14 cellular contexts compared by ENCODE assay signal in the genomic region with DNA sequence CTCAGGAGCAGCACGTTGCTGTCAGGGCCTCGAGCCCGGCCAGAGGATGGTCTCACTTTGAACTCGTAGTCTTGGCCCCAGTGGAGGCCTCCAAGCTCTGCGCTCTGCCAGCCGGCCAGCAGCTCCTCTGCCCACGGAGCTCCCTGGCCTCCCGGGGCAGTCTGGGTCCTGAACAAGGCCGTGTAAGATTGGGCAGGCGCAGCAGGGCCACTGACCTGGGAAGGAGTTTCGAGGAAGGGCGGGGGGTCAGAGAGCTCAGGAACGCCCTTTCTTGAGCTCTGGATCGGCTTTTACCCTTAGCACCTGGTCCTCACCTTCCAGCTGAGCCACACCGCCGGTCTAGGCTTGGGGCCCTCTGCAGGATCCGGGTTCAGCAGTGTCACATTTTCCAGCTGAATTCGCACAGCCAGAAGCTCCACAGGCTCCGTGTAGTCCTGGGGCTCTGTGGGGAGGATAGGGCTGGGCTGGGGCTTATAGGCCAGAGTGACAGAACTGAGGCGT. TPM values are rescaled to one million over a fixed set of nuclear protein-coding genes. Genes with fewer than 3 reads are reported as not detected.
DNase-seq lines count a peak whose midpoint lies in the region; ATAC-seq and TF ChIP-seq lines count a peak whose summit lies in the region.
"Had no signal": no experiment of that assay in that cellular context is flagged by ENCODE, and none has a peak within 500 bp of the region (broad histone marks: within the 10 kb centered on the region; RNA-seq: fewer than 3 reads in every experiment).

No MANE protein-coding gene starts in this region.

- peaks cover 50% of the 10 kb centered on the region for H3K4me1 Mint-ChIP-seq in dendritic cell treated with granulocyte-macrophage colony-stimulating factor and Interleukin-4, amounts not matched to agents 40 ng/mL and 50 ng/mL, for 4 days (ENCODE audit: low read depth)
- H3K4me1 Mint-ChIP-seq: activated T-helper 17 cell treated with anti-CD3 and anti-CD28 coated beads, Interleukin-2, amount 50 U/mL, for 72 hours had no signal

- DNase-seq in psoas muscle, result no peak
- DNase-seq in activated naive CD4-positive, alpha-beta T cell treated with anti-CD3 and anti-CD28 coated beads, Interleukin-2, amount 50 U/mL, for 16 hours, result no peak
- DNase-seq: activated CD4-positive, alpha-beta T cell treated with anti-CD3 and anti-CD28 coated beads, Interleukin-2, amount 50 U/mL, for 1 hour; C1 segment of cervical spinal cord; effector memory CD4-positive, alpha-beta T cell; naive thymus-derived CD8-positive, alpha-beta T cell; NCI-H82; T-helper 9 cell had no signal

- intact Hi-C loops in dendritic cell treated with granulocyte-macrophage colony-stimulating factor and Interleukin-4, amounts not matched to agents 40 ng/mL and 50 ng/mL, for 4 days (cut with micrococcal nuclease), result no loop called here
- intact Hi-C loops in psoas muscle (cut with DNase I), result no loop called here

- peaks cover 14% of the 10 kb centered on the region for H3K27me3 Mint-ChIP-seq in dendritic cell treated with granulocyte-macrophage colony-stimulating factor and Interleukin-4, amounts not matched to agents 40 ng/mL and 50 ng/mL, for 4 days

- H3K9me3 ChIP-seq in psoas muscle, result no peaks in the 10 kb centered on the region

- H3K27ac Mint-ChIP-seq in dendritic cell treated with granulocyte-macrophage colony-stimulating factor and Interleukin-4, amounts not matched to agents 40 ng/mL and 50 ng/mL, for 4 days, result peak overlapping the region; percentile 10
- H3K27ac Mint-ChIP-seq: activated T-helper 17 cell treated with anti-CD3 and anti-CD28 coated beads, Interleukin-2, amount 50 U/mL, for 72 hours had no signal

- H3K27me3 ChIP-seq in psoas muscle (ENCODE audit: insufficient read depth in 3 of 3, low read length in 2 of 3), result peaks cover 0 to 8% (median 2%) of the 10 kb centered on the region in 3 donors

- H3K27ac ChIP-seq in psoas muscle, result peak overlapping the region; percentile 68

- no peaks in the 10 kb centered on the region for H3K9me3 Mint-ChIP-seq in dendritic cell treated with granulocyte-macrophage colony-stimulating factor and Interleukin-4, amounts not matched to agents 40 ng/mL and 50 ng/mL, for 4 days
- H3K9me3 Mint-ChIP-seq: activated T-helper 17 cell treated with anti-CD3 and anti-CD28 coated beads, Interleukin-2, amount 50 U/mL, for 72 hours; naive thymus-derived CD8-positive, alpha-beta T cell had no signal

- H3K36me3 Mint-ChIP-seq in dendritic cell treated with granulocyte-macrophage colony-stimulating factor and Interleukin-4, amounts not matched to agents 40 ng/mL and 50 ng/mL, for 4 days (ENCODE audit: low read depth), result no peaks in the 10 kb centered on the region
- H3K36me3 Mint-ChIP-seq: naive thymus-derived CD8-positive, alpha-beta T cell had no signal

- peak overlapping the region; percentile 57 for H3K4me3 ChIP-seq in psoas muscle

- peaks cover 0 to 5% of the 10 kb centered on the region in 2 donors for H3K36me3 ChIP-seq in psoas muscle (ENCODE audit: insufficient read depth in 1 of 2, low read depth in 1 of 2)

- H3K4me1 ChIP-seq in psoas muscle, result no peaks in the 10 kb centered on the region

- TF ChIP-seq CTCF in psoas muscle (IDR thresholded peaks at IDR 0.05), result no peak

- 65 to 80% (median 67%) methylated on average over 18 to 20 of the region's 20 CpGs for WGBS in psoas muscle, 3 donors

- no peak overlapping the region for H3K4me3 Mint-ChIP-seq in dendritic cell treated with granulocyte-macrophage colony-stimulating factor and Interleukin-4, amounts not matched to agents 40 ng/mL and 50 ng/mL, for 4 days
- H3K4me3 Mint-ChIP-seq: activated T-helper 17 cell treated with anti-CD3 and anti-CD28 coated beads, Interleukin-2, amount 50 U/mL, for 72 hours; naive thymus-derived CD8-positive, alpha-beta T cell had no signal

- ATAC-seq in psoas muscle (no peak), HG03280 (IDR thresholded peaks at IDR 0.05; ENCODE audit: unreplicated experiment) (no peak)
- ATAC-seq: activated T-helper 17 cell treated with anti-CD3 and anti-CD28 coated beads, Interleukin-2, amount 50 U/mL, for 72 hours; naive thymus-derived CD8-positive, alpha-beta T cell had no signal

RNA-seq across cellular contexts. Expression of gene ROBO4, which starts 2.1 kb away (rescaled TPM):
- 10 to 100 TPM; 14.9 to 17.5 (median 16.1) TPM for total RNA-seq in psoas muscle
- 10 to 100 TPM in 1 of 3 donors, 1 to 10 TPM in 2; 5.4 to 10.2 (median 8.4) TPM for polyA plus RNA-seq in psoas muscle
- total RNA-seq: activated T-helper 17 cell treated with anti-CD3 and anti-CD28 coated beads, Interleukin-2, amount 50 U/mL, for 72 hours; naive thymus-derived CD8-positive, alpha-beta T cell had no signal

RNA-seq across cellular contexts. Expression of gene HEPN1, which starts 23.5 kb away (rescaled TPM):
- total RNA-seq in psoas muscle, result not detected
- polyA plus RNA-seq in psoas muscle, result under 1 TPM in 2 of 3 donors, not detected in 1; 0.01 to 0.04 TPM
- total RNA-seq: activated T-helper 17 cell treated with anti-CD3 and anti-CD28 coated beads, Interleukin-2, amount 50 U/mL, for 72 hours; astrocyte; kidney epithelial cell; naive thymus-derived CD8-positive, alpha-beta T cell; temporal lobe had no signal
- polyA plus RNA-seq: naive thymus-derived CD8-positive, alpha-beta T cell had no signal

RNA-seq across cellular contexts. Expression of gene ROBO3, which starts 30.3 kb away (rescaled TPM):
- 1 to 10 TPM; 1.7 to 3.2 (median 2.3) TPM for total RNA-seq in psoas muscle
- 1 to 10 TPM; 2.9 to 3.6 (median 3.3) TPM for polyA plus RNA-seq in psoas muscle

RNA-seq across cellular contexts. Expression of gene HEPACAM, which starts 40.3 kb away (rescaled TPM):
- under 1 TPM in 2 of 4 donors, not detected in 2; 0.06 to 0.07 TPM for total RNA-seq in psoas muscle
- polyA plus RNA-seq in psoas muscle, result under 1 TPM; 0.05 to 0.25 (median 0.08) TPM
- total RNA-seq: activated T-helper 17 cell treated with anti-CD3 and anti-CD28 coated beads, Interleukin-2, amount 50 U/mL, for 72 hours; astrocyte; naive thymus-derived CD8-positive, alpha-beta T cell had no signal
- polyA plus RNA-seq: naive thymus-derived CD8-positive, alpha-beta T cell had no signal

RNA-seq across cellular contexts. Expression of gene CCDC15, which starts 58.5 kb away (rescaled TPM):
- total RNA-seq in psoas muscle, result under 1 TPM; 0.07 to 0.42 (median 0.25) TPM
- polyA plus RNA-seq in psoas muscle, result under 1 TPM; 0.03 to 0.29 (median 0.10) TPM
